Comparison of ENCODE assay signal across 27 cellular contexts in genomic region chr9:125506045-125506444, GRCh38.
DNase-seq lines count a peak whose midpoint lies in the region; ATAC-seq and TF ChIP-seq lines count a peak whose summit lies in the region.
"Had no signal": no experiment of that assay in that cellular context is flagged by ENCODE, and none has a peak within 500 bp of the region (broad histone marks: within the 10 kb centered on the region; RNA-seq: fewer than 3 reads in every experiment).

No MANE protein-coding gene starts in this region.

- CTCF ChIA-PET in activated naive CD4-positive, alpha-beta T cell treated with anti-CD3 and anti-CD28 coated beads for 36 hours (lab: Charles Lee): no interaction called here

- H3K4me1 ChIP-seq in heart right ventricle (peaks cover 0 to 41% (median 12%) of the 10 kb centered on the region in 9 donors), muscle layer of duodenum (ENCODE audit: control insufficient read depth in 1 of 2, insufficient read depth in 2 of 2, low read length in 2 of 2) (peaks cover 0 to 20% of the 10 kb centered on the region in 2 donors), vagina (peaks cover 23% of the 10 kb centered on the region)

- H3K27me3 ChIP-seq in heart right ventricle (no peaks in the 10 kb centered on the region), muscle layer of duodenum (ENCODE audit: low read depth, low read length) (no peaks in the 10 kb centered on the region), vagina (no peaks in the 10 kb centered on the region)
- H3K27me3 ChIP-seq: tibial artery had no signal

- H3K27ac ChIP-seq in heart right ventricle (peak overlapping the region in 6 of 10 donors; percentile 27 to 73 (median 56)), muscle layer of duodenum (ENCODE audit: low read length) (peak overlapping the region; percentile 27), vagina (peak overlapping the region; percentile 47)
- H3K27ac ChIP-seq: 22Rv1, tibial artery had no signal

- TF ChIP-seq CTCF in heart right ventricle (IDR thresholded peaks at IDR 0.05): no peak
- no peak for TF ChIP-seq CTCF in vagina (IDR thresholded peaks at IDR 0.05)
- no peak for TF ChIP-seq CTCF in GM13976 (IDR thresholded peaks at IDR 0.05; ENCODE audit: borderline replicate concordance, control extremely low read depth, extremely low read depth, insufficient read depth, missing control alignments)

- in situ Hi-C loops in GM13976 (cut with MboI; ENCODE audit: low sequenced_read_pairs, unreplicated experiment): no loop called here

- intact Hi-C loops in Right ventricle myocardium inferior (cut with DNase I) (no loop called here), cardiac septum (cut with DNase I) (no loop called here), heart right ventricle (cut with DNase I) (loop anchor here in 1 of 10 donors (5.0 kb wide), 1 partner anchor 34 kb away; no protein-coding TSS in a partner anchor), vagina (cut with DNase I) (no loop called here)
- intact Hi-C loops in activated naive CD4-positive, alpha-beta T cell treated with anti-CD3 and anti-CD28 coated beads for 36 hours (cut with micrococcal nuclease): no loop called here

- H3K9me3 ChIP-seq in heart right ventricle (peaks cover 0 to 11% (median 0%) of the 10 kb centered on the region in 11 donors), muscle layer of duodenum (ENCODE audit: control insufficient read depth in 1 of 2, low read length in 2 of 2) (no peaks in the 10 kb centered on the region), vagina (no peaks in the 10 kb centered on the region)
- H3K9me3 ChIP-seq: tibial artery had no signal

- H3K4me1 Mint-ChIP-seq in activated naive CD4-positive, alpha-beta T cell treated with anti-CD3 and anti-CD28 coated beads for 36 hours (ENCODE audit: low read depth): no peaks in the 10 kb centered on the region
- H3K4me1 Mint-ChIP-seq in activated T-cell treated with anti-CD3 and anti-CD28 coated beads, Interleukin-2, amount 50 U/mL, for 4 hours (ENCODE audit: low read depth): no peaks in the 10 kb centered on the region

- H3K36me3 ChIP-seq in heart right ventricle (peaks cover 0 to 18% (median 4%) of the 10 kb centered on the region in 9 donors), muscle layer of duodenum (ENCODE audit: control insufficient read depth in 1 of 2, insufficient read depth in 2 of 2, low read length in 2 of 2) (peaks cover 0 to 4% of the 10 kb centered on the region in 2 donors), vagina (no peaks in the 10 kb centered on the region)

- no peak overlapping the region for H3K4me3 Mint-ChIP-seq in activated naive CD4-positive, alpha-beta T cell treated with anti-CD3 and anti-CD28 coated beads for 36 hours
- no peak overlapping the region for H3K4me3 Mint-ChIP-seq in activated T-cell treated with anti-CD3 and anti-CD28 coated beads, Interleukin-2, amount 50 U/mL, for 4 hours
- H3K4me3 Mint-ChIP-seq: B cell; HFFc6; stimulated activated naive B cell treated with anti-CD40 and anti-IgM and Interleukin-4, amounts not matched to agents 10 μg/mL and 1 μg/mL and 100 μg/mL, for 72 hours had no signal

- H3K27me3 Mint-ChIP-seq in activated naive CD4-positive, alpha-beta T cell treated with anti-CD3 and anti-CD28 coated beads for 36 hours (ENCODE audit: low read depth): no peaks in the 10 kb centered on the region
- H3K27me3 Mint-ChIP-seq in activated T-cell treated with anti-CD3 and anti-CD28 coated beads, Interleukin-2, amount 50 U/mL, for 4 hours (ENCODE audit: low read depth): no peaks in the 10 kb centered on the region
- H3K27me3 Mint-ChIP-seq: B cell; progenitor cell of endocrine pancreas; stimulated activated naive B cell treated with anti-CD40 and anti-IgM and Interleukin-4, amounts not matched to agents 10 μg/mL and 1 μg/mL and 100 μg/mL, for 72 hours had no signal

- H3K27ac Mint-ChIP-seq in activated naive CD4-positive, alpha-beta T cell treated with anti-CD3 and anti-CD28 coated beads for 36 hours: no peak overlapping the region
- H3K27ac Mint-ChIP-seq: B cell; HFFc6; stimulated activated naive B cell treated with anti-CD40 and anti-IgM and Interleukin-4, amounts not matched to agents 10 μg/mL and 1 μg/mL and 100 μg/mL, for 72 hours had no signal

- 70 to 74% methylated on average over 14 of the region's 14 CpGs for WGBS in heart right ventricle, 2 donors

- no peak for TF ChIP-seq POLR2A in vagina (IDR thresholded peaks at IDR 0.05)

- ATAC-seq in Right ventricle myocardium inferior (peak; percentile 49), heart right ventricle (peak in 4 of 8 donors; percentile 25 to 74 (median 36))
- no peak for ATAC-seq in activated T-cell treated with anti-CD3 and anti-CD28 coated beads, Interleukin-2, amount 50 U/mL, for 4 hours
- ATAC-seq: stimulated activated naive B cell treated with anti-CD40 and anti-IgM and Interleukin-4, amounts not matched to agents 10 μg/mL and 1 μg/mL and 100 μg/mL, for 72 hours had no signal

- peaks cover 13% of the 10 kb centered on the region for H3K36me3 Mint-ChIP-seq in activated naive CD4-positive, alpha-beta T cell treated with anti-CD3 and anti-CD28 coated beads for 36 hours (ENCODE audit: low read depth)
- H3K36me3 Mint-ChIP-seq in activated T-cell treated with anti-CD3 and anti-CD28 coated beads, Interleukin-2, amount 50 U/mL, for 4 hours (ENCODE audit: insufficient read depth): peaks cover 22% of the 10 kb centered on the region

- DNase-seq in Right ventricle myocardium inferior (ENCODE audit: missing footprints): peak; percentile 70
- DNase-seq in cardiac septum (ENCODE audit: low spot score): no peak
- peak in 1 of 2 donors; percentile 24 for DNase-seq in heart right ventricle
- no peak for DNase-seq in vagina (ENCODE audit: extremely low spot score in 2 of 2)
- DNase-seq in activated naive CD4-positive, alpha-beta T cell treated with anti-CD3 and anti-CD28 coated beads for 36 hours: no peak
- no peak for DNase-seq in activated T-cell treated with anti-CD3 and anti-CD28 coated beads, Interleukin-2, amount 50 U/mL, for 4 hours
- no peak for DNase-seq in GM13976 (ENCODE audit: low spot score)
- DNase-seq: activated CD4-positive, CD25-positive, alpha-beta regulatory T cell treated with anti-CD3 and anti-CD28 coated beads, Interleukin-2, amount 50 U/mL, for 72 hours; activated naive CD4-positive, alpha-beta T cell treated with anti-CD3 and anti-CD28 coated beads, Interleukin-2, amount 50 U/mL, for 16 hours; activated T-cell treated with anti-CD3 and anti-CD28 coated beads, Interleukin-2, amount 50 U/mL, for 1 hour; aorta; cerebellar nuclear complex; HFFc6; Karpas-422; midbrain; MV-4-11; NCI-H187; NCI-H774; SHP77; small intestine; stimulated activated naive B cell treated with anti-CD40 and anti-IgM and Interleukin-4, amounts not matched to agents 10 μg/mL and 1 μg/mL and 100 μg/mL, for 72 hours; SW 1271; tibial artery had no signal

- no peaks in the 10 kb centered on the region for H3K9me3 Mint-ChIP-seq in activated naive CD4-positive, alpha-beta T cell treated with anti-CD3 and anti-CD28 coated beads for 36 hours
- no peaks in the 10 kb centered on the region for H3K9me3 Mint-ChIP-seq in activated T-cell treated with anti-CD3 and anti-CD28 coated beads, Interleukin-2, amount 50 U/mL, for 4 hours
- H3K9me3 Mint-ChIP-seq: HFFc6 had no signal

- H3K4me3 ChIP-seq in heart right ventricle: no peak overlapping the region
- H3K4me3 ChIP-seq in muscle layer of duodenum (ENCODE audit: low read depth in 1 of 2, low read length in 2 of 2): peak overlapping the region in 1 of 2 donors; percentile 28
- no peak overlapping the region for H3K4me3 ChIP-seq in vagina
- H3K4me3 ChIP-seq: tibial artery had no signal
